ENCODE assay signal across 1 cellular context in the genomic region with DNA sequence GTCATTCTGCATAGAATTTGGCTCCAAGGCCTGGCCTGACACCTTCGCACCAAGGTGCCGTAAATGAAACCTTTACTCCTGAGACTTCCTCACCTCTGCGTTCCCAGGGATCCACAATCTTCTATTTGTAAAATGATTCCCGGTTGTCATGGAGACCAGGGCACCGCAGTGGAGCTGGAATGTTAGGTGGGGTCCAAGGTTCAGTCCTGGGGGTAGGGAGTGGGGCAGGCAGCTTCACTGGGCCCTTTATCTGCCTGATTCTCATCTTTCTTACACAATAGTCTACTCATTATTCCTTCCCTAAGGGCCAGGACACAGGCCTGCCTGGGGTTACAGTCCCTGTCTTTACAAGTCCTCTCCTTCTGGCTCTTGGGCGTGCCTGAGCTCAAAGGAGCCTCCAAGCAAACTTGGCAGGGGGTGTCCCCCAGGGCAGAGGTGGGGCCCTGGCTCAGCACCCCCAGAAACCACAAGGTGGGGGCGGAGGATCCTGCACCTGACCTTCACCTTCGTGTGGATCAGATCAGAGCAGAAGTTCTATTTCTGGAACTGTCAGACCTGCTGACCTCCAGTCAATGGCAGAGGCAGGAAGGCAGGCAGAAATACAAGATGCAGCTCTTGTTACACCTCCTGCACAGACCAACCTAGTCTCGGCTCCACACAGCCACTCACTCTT.
A peak's percentile ranks its signal among the peaks of the same experiment; 100 is the strongest.
TF ChIP-seq lines count a peak whose summit lies in the region.

No MANE protein-coding gene starts in this region.

TF ChIP-seq in liver, 16 proteins besides CTCF, POLR2A, EP300 and RAD21 (continued from another document):
- TF ChIP-seq, protein P1, sequence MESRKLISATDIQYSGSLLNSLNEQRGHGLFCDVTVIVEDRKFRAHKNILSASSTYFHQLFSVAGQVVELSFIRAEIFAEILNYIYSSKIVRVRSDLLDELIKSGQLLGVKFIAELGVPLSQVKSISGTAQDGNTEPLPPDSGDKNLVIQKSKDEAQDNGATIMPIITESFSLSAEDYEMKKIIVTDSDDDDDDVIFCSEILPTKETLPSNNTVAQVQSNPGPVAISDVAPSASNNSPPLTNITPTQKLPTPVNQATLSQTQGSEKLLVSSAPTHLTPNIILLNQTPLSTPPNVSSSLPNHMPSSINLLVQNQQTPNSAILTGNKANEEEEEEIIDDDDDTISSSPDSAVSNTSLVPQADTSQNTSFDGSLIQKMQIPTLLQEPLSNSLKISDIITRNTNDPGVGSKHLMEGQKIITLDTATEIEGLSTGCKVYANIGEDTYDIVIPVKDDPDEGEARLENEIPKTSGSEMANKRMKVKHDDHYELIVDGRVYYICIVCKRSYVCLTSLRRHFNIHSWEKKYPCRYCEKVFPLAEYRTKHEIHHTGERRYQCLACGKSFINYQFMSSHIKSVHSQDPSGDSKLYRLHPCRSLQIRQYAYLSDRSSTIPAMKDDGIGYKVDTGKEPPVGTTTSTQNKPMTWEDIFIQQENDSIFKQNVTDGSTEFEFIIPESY (IDR thresholded peaks at IDR 0.05), result no peak
- TF ChIP-seq RXRA (IDR thresholded peaks at IDR 0.05) (peak; percentile 54 to 57), MAX (IDR thresholded peaks at IDR 0.05) (no peak), SP1 (IDR thresholded peaks at IDR 0.05) (peak; percentile 97)
